8 cellular contexts compared by ENCODE assay signal in the genomic region with DNA sequence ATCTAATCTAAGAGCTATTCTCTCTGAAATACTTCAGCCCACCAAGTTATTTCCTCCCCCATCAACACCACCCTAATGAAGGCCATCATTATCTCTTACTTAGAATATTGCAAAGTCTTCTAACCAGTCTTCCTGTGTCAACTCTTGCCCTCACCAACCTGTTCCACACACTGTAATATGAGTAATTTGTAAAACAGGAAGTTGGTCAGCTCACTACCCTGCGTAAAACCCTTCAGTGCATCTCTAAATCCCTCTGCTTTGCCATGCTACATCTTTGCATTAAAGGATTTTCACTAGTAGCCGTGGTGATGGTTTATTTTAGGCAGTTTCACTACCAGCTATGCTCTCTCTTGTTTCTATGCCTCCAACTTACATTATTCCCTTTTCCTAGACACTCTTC.
DNase-seq lines count a peak whose midpoint lies in the region; ATAC-seq and TF ChIP-seq lines count a peak whose summit lies in the region.

No MANE protein-coding gene starts in this region.

- POLR2A ChIA-PET in activated CD4-positive, alpha-beta memory T cell treated with anti-CD3 and anti-CD28 coated beads, Interleukin-2, amount 10 ng/mL, durations not matched to agents 7 days and 5 days (lab: Charles Lee), result interaction anchor here (1.2 to 1.8 kb wide), 4 partner anchors 30 to 247 kb away, joined by 4 to 9 read pairs (median 6); a partner anchor contains a TSS

- no peaks in the 10 kb centered on the region for H3K9me3 ChIP-seq in vagina

- H3K36me3 Mint-ChIP-seq in activated CD4-positive, alpha-beta memory T cell treated with anti-CD3 and anti-CD28 coated beads, Interleukin-2, amount 10 ng/mL, durations not matched to agents 7 days and 5 days (ENCODE audit: low read depth), result peaks cover 13% of the 10 kb centered on the region

- peak overlapping the region; percentile 16 for H3K4me3 Mint-ChIP-seq in activated CD4-positive, alpha-beta memory T cell treated with anti-CD3 and anti-CD28 coated beads, Interleukin-2, amount 10 ng/mL, durations not matched to agents 7 days and 5 days

- TF ChIP-seq POLR2A in vagina (IDR thresholded peaks at IDR 0.05), result no peak

- intact Hi-C loops in vagina (cut with DNase I), result no loop called here

- H3K4me1 Mint-ChIP-seq in activated CD4-positive, alpha-beta memory T cell treated with anti-CD3 and anti-CD28 coated beads, Interleukin-2, amount 10 ng/mL, durations not matched to agents 7 days and 5 days, result peaks cover 26% of the 10 kb centered on the region

- ATAC-seq in GM19455 (IDR thresholded peaks at IDR 0.05; ENCODE audit: unreplicated experiment) (peak; percentile 69), HG03280 (IDR thresholded peaks at IDR 0.05; ENCODE audit: unreplicated experiment) (peak; percentile 81)

- H3K27me3 Mint-ChIP-seq in activated CD4-positive, alpha-beta memory T cell treated with anti-CD3 and anti-CD28 coated beads, Interleukin-2, amount 10 ng/mL, durations not matched to agents 7 days and 5 days, result no peaks in the 10 kb centered on the region

- H3K4me3 ChIP-seq in vagina, result no peak overlapping the region

- CTCF ChIA-PET in activated CD4-positive, alpha-beta memory T cell treated with anti-CD3 and anti-CD28 coated beads, Interleukin-2, amount 10 ng/mL, durations not matched to agents 7 days and 5 days (lab: Charles Lee), result interaction anchor here (1.5 kb wide), 1 partner anchor 12 kb away, joined by 6 read pairs; no protein-coding TSS in a partner anchor

- H3K4me1 ChIP-seq in vagina, result no peaks in the 10 kb centered on the region

- H3K36me3 ChIP-seq in vagina, result no peaks in the 10 kb centered on the region

- DNase-seq in EL (peak; percentile 6), vagina (ENCODE audit: extremely low spot score in 2 of 2) (no peak), iPS-NIHi7 (ENCODE audit: extremely low spot score) (no peak), NCI-H187 treated with DMSO at 0.1 percent for 48 hours (lab: John Stamatoyannopoulos, UW) (no peak), NCI-H2081 (lab: John Stamatoyannopoulos, UW) (no peak)
- peak; percentile 34 for DNase-seq in activated CD4-positive, alpha-beta memory T cell treated with anti-CD3 and anti-CD28 coated beads, Interleukin-2, amount 10 ng/mL, durations not matched to agents 7 days and 5 days

- H3K27ac Mint-ChIP-seq in activated CD4-positive, alpha-beta memory T cell treated with anti-CD3 and anti-CD28 coated beads, Interleukin-2, amount 10 ng/mL, durations not matched to agents 7 days and 5 days, result peak overlapping the region; percentile 75

- TF ChIP-seq CTCF in vagina (IDR thresholded peaks at IDR 0.05), result no peak

- H3K27ac ChIP-seq in vagina, result no peak overlapping the region

- peaks cover 6% of the 10 kb centered on the region for H3K9me3 Mint-ChIP-seq in activated CD4-positive, alpha-beta memory T cell treated with anti-CD3 and anti-CD28 coated beads, Interleukin-2, amount 10 ng/mL, durations not matched to agents 7 days and 5 days

- no peaks in the 10 kb centered on the region for H3K27me3 ChIP-seq in vagina

Comparison
In these comparisons a context has a peak if more than half of its experiments do, and no peak if none do; other contexts are left out.
1. DNase-seq: peak in EL (single experiment) and activated CD4-positive, alpha-beta memory T cell treated with anti-CD3 and anti-CD28 coated beads, Interleukin-2, amount 10 ng/mL, durations not matched to agents 7 days and 5 days (single experiment); none in vagina (0 of 2), iPS-NIHi7 (single experiment), NCI-H187 treated with DMSO at 0.1 percent for 48 hours (single experiment) and NCI-H2081 (0 of 2).